ENCODE assay signal across 14 cellular contexts in the genomic region with DNA sequence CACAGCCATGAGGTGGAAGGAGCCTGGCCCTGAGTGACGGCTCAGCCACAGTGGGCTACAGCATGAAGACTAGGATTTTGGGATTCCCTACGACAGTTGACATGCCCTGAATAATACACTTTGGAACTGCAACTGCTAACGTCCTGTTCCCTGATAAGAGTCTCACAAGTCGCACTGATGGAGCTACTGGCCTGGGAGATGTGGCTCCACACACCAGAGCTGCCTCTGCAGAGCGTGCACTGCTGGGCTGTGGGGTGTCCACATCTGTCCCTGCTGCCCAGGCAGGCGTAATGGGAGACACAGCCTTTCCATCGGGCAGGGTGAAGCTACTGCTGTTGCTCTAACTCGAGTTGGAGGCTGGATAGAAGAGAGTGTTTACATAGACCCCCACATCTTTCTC. TPM values are rescaled to one million over a fixed set of nuclear protein-coding genes. Genes with fewer than 3 reads are reported as not detected.
DNase-seq lines count a peak whose midpoint lies in the region; ATAC-seq, FAIRE-seq and TF ChIP-seq lines count a peak whose summit lies in the region.
"Had no signal": no experiment of that assay in that cellular context is flagged by ENCODE, and none has a peak within 500 bp of the region (broad histone marks: within the 10 kb centered on the region; RNA-seq: fewer than 3 reads in every experiment).

No MANE protein-coding gene starts in this region.

- H3K4me3 Mint-ChIP-seq in neural progenitor cell = no peak overlapping the region
- H3K4me3 Mint-ChIP-seq: CD8-positive, alpha-beta memory T cell had no signal

- H3K9ac ChIP-seq in HepG2 (ENCODE audit: insufficient read depth, low read depth, low read length) = no peak overlapping the region
- peak overlapping the region in 1 of 2 experiments; percentile 19; a peak in 1 of 4 replicates for H3K9ac ChIP-seq in K562 (ENCODE audit: insufficient read depth in 1 of 2, low read depth in 2 of 2, low read length in 2 of 2)
- H3K9ac ChIP-seq in neural progenitor cell = no peak overlapping the region

- FAIRE-seq in HepG2 (lab: Jason Lieb, UNC) = no peak
- FAIRE-seq in K562 (lab: Jason Lieb, UNC) = no peak
- FAIRE-seq: H54 had no signal

- H3K9me3 Mint-ChIP-seq in neural progenitor cell = peaks cover 3% of the 10 kb centered on the region
- H3K9me3 Mint-ChIP-seq: CD8-positive, alpha-beta memory T cell had no signal

- H3K27me3 ChIP-seq in HepG2 (ENCODE audit: control insufficient read depth in 1 of 2, insufficient read depth in 2 of 2, low read length in 2 of 2) (no peaks in the 10 kb centered on the region; a peak in 1 of 5 replicates), right lobe of liver (no peaks in the 10 kb centered on the region), K562 (ENCODE audit: control insufficient read depth in 2 of 2, insufficient read depth in 2 of 2, low read length in 2 of 2) (0 out of 5 replicates have a peak, but pooled peaks cover 0 to 2% of the 10 kb centered on the region in 2 experiments), neural progenitor cell (no peaks in the 10 kb centered on the region), PC-9 (ENCODE audit: insufficient read depth, low read depth) (no peaks in the 10 kb centered on the region)

- intact Hi-C loops in HepG2 (cut with micrococcal nuclease; ENCODE audit: unreplicated experiment) = no loop called here
- intact Hi-C loops in right lobe of liver (cut with DNase I) = no loop called here
- intact Hi-C loops in K562 (cut with micrococcal nuclease) = no loop called here
- intact Hi-C loops in PC-9 (cut with micrococcal nuclease; ENCODE audit: unreplicated experiment) = no loop called here

- CTCF ChIA-PET in HepG2 (lab: Yijun Ruan, JAX; ENCODE audit: low intra/inter-chr PET ratio, low total read pairs) = no interaction called here
- CTCF ChIA-PET in K562 (lab: Yijun Ruan, JAX; ENCODE audit: low intra/inter-chr PET ratio) = no interaction called here
- CTCF ChIA-PET in PC-9 (lab: Charles Lee) = interaction anchor here (0.6 kb wide), 1 partner anchor 72 kb away, joined by 14 read pairs; no protein-coding TSS in a partner anchor
- CTCF ChIA-PET in GM10248 (lab: Yijun Ruan, JAX) = interaction anchor here (1.0 to 1.1 kb wide), 2 partner anchors 15 to 19 kb away, joined by 4 to 6 read pairs; no protein-coding TSS in a partner anchor

- ATAC-seq in HepG2 (peak; percentile 42), right lobe of liver (no peak), K562 (peak; percentile 64)

- no peaks in the 10 kb centered on the region for H3K9me2 ChIP-seq in PC-9 (ENCODE audit: insufficient read depth)

- H3K9me1 ChIP-seq in K562 (ENCODE audit: control insufficient read depth, insufficient read depth, low read length) = no peaks in the 10 kb centered on the region

- H3K4me1 ChIP-seq in HepG2 (ENCODE audit: insufficient read depth, low read length) = peaks cover 43% of the 10 kb centered on the region
- H3K4me1 ChIP-seq in right lobe of liver = no peaks in the 10 kb centered on the region
- peaks cover 0 to 14% of the 10 kb centered on the region in 2 experiments; a peak in 3 of 5 replicates for H3K4me1 ChIP-seq in K562 (replicated peaks in 1 of 2; ENCODE audit: control insufficient read depth in 2 of 2, insufficient read depth in 2 of 2, low read length in 2 of 2)
- H3K4me1 ChIP-seq in neural progenitor cell = peaks cover 7% of the 10 kb centered on the region
- H3K4me1 ChIP-seq in PC-9 (replicated peaks; ENCODE audit: insufficient read depth) = peaks cover 9% of the 10 kb centered on the region

- no peaks in the 10 kb centered on the region for H3K79me2 ChIP-seq in HepG2 (ENCODE audit: insufficient read depth, low read length)
- H3K79me2 ChIP-seq in K562 (ENCODE audit: control insufficient read depth, insufficient read depth, low read length) = no peaks in the 10 kb centered on the region
- no peaks in the 10 kb centered on the region for H3K79me2 ChIP-seq in neural progenitor cell (ENCODE audit: low read depth)
- H3K79me2 ChIP-seq in PC-9 (ENCODE audit: low read depth) = no peaks in the 10 kb centered on the region

- peak overlapping the region; percentile 24 for H3K27ac Mint-ChIP-seq in neural progenitor cell

- TF ChIP-seq CTCF in HepG2 (CRISPR knock-in tag; IDR thresholded peaks at IDR 0.05) = no peak
- no peak for TF ChIP-seq CTCF in right lobe of liver (IDR thresholded peaks at IDR 0.05)
- no peak for TF ChIP-seq CTCF in K562 (IDR thresholded peaks at IDR 0.05 in 2 of 3, conservative IDR thresholded peaks at IDR 0.05 in 1 of 3; ENCODE audit: insufficient read depth in 2 of 3, low read depth in 1 of 3, low read length in 3 of 3)
- no peak for TF ChIP-seq CTCF in neural progenitor cell (IDR thresholded peaks at IDR 0.05)
- no peak for TF ChIP-seq CTCF in PC-9 (conservative IDR thresholded peaks at IDR 0.05)
- TF ChIP-seq CTCF in GM10248 (IDR thresholded peaks at IDR 0.05; ENCODE audit: control extremely low read depth, extremely low read depth, low read depth, missing control alignments) = no peak

- H3K4me3 ChIP-seq in HepG2 (replicated peaks in 1 of 3; ENCODE audit: insufficient read depth in 1 of 3, low read depth in 2 of 3, low read length in 3 of 3) (no peak overlapping the region), right lobe of liver (no peak overlapping the region), K562 (no peak overlapping the region), neural progenitor cell (no peak overlapping the region), PC-9 (no peak overlapping the region)

- BruUV-seq in HepG2 (replicated peaks; lab: Mats Ljungman, UMichigan) = no TSS peak
- BruUV-seq in K562 (replicated peaks; lab: Mats Ljungman, UMichigan) = no TSS peak
- no TSS peak for BruUV-seq in PC-9 (replicated peaks; lab: Mats Ljungman, UMichigan)

- H3K9me3 ChIP-seq in HepG2 (ENCODE audit: low read length) (no peaks in the 10 kb centered on the region), right lobe of liver (no peaks in the 10 kb centered on the region), K562 (replicated peaks; ENCODE audit: control insufficient read depth, insufficient read depth, low read depth, low read length) (no peaks in the 10 kb centered on the region), neural progenitor cell (ENCODE audit: low read depth) (no peaks in the 10 kb centered on the region), PC-9 (ENCODE audit: insufficient read depth, low read depth) (no peaks in the 10 kb centered on the region)

- TF ChIP-seq POLR2A in HepG2 (IDR thresholded peaks at IDR 0.05; ENCODE audit: insufficient read depth in 1 of 2, low read depth in 2 of 2, low read length in 2 of 2) (no peak), right lobe of liver (IDR thresholded peaks at IDR 0.05) (no peak), K562 (conservative IDR thresholded peaks at IDR 0.05) (no peak)

- peaks cover 6% of the 10 kb centered on the region for H3K27me3 Mint-ChIP-seq in neural progenitor cell (ENCODE audit: insufficient read depth, low read depth)
- H3K27me3 Mint-ChIP-seq: CD8-positive, alpha-beta memory T cell had no signal

- H2AFZ ChIP-seq in HepG2 (ENCODE audit: low read length) = no peak overlapping the region
- peak overlapping the region; percentile 64 for H2AFZ ChIP-seq in K562 (ENCODE audit: low read depth, low read length)
- peak overlapping the region; percentile 9 for H2AFZ ChIP-seq in neural progenitor cell (replicated peaks)
- no peak overlapping the region for H2AFZ ChIP-seq in PC-9

- TF ChIP-seq EP300 in HepG2 (IDR thresholded peaks at IDR 0.05; ENCODE audit: low read depth in 2 of 2, low read length in 2 of 2) (no peak), HepG2 (CRISPR knock-in tag; IDR thresholded peaks at IDR 0.05; ENCODE audit: borderline replicate concordance) (no peak), K562 (IDR thresholded peaks at IDR 0.05; ENCODE audit: low read length) (no peak)

- in situ Hi-C loops in HepG2 (cut with HindIII; ENCODE audit: extremely low pct_ligation_motif_present, low pct_unique_long_range_greater_than_20kb) (no loop called here), K562 (cut with MboI) (no loop called here)

- H3K4me2 ChIP-seq in HepG2 (ENCODE audit: low read depth, low read length) (no peak overlapping the region), K562 (ENCODE audit: insufficient read depth, low read length) (peak overlapping the region; percentile 38; the same call in 1 of the 2 replicates), neural progenitor cell (no peak overlapping the region), PC-9 (no peak overlapping the region)

- H3K36me3 ChIP-seq in HepG2 (replicated peaks in 1 of 2; ENCODE audit: control insufficient read depth in 1 of 2, insufficient read depth in 2 of 2, low read length in 2 of 2) = no peaks in the 10 kb centered on the region
- H3K36me3 ChIP-seq in right lobe of liver = no peaks in the 10 kb centered on the region
- H3K36me3 ChIP-seq in K562 (ENCODE audit: control insufficient read depth, insufficient read depth, low read length) = no peaks in the 10 kb centered on the region
- H3K36me3 ChIP-seq in neural progenitor cell = no peaks in the 10 kb centered on the region
- H3K36me3 ChIP-seq in PC-9 (ENCODE audit: low read depth) = no peaks in the 10 kb centered on the region

- H3F3A ChIP-seq in neural progenitor cell (ENCODE audit: low read depth) = no peaks in the 10 kb centered on the region
- no peaks in the 10 kb centered on the region; the same call in 1 of the 2 replicates for H3F3A ChIP-seq in PC-9 (ENCODE audit: insufficient read depth, low read depth)

- no peaks in the 10 kb centered on the region for H4K20me1 ChIP-seq in HepG2 (ENCODE audit: insufficient read depth, low read length)
- no peaks in the 10 kb centered on the region for H4K20me1 ChIP-seq in K562 (replicated peaks; ENCODE audit: control insufficient read depth, insufficient read depth, low read length)
- H4K20me1 ChIP-seq in neural progenitor cell (ENCODE audit: low read depth) = no peaks in the 10 kb centered on the region
- H4K20me1 ChIP-seq in PC-9 (ENCODE audit: insufficient read depth) = no peaks in the 10 kb centered on the region

- 51% methylated on average over 4 of the region's 8 CpGs for WGBS in HepG2 (ENCODE audit: low lambda C conversion rate)
- WGBS in right lobe of liver (ENCODE audit: insufficient coverage, low coverage, low lambda C conversion rate, missing lambda C conversion rate) = 76% methylated on average over 4 of the region's 8 CpGs
- 20% methylated on average over 8 of the region's 8 CpGs for WGBS in K562 (ENCODE audit: insufficient coverage, low coverage, missing lambda C conversion rate)

- no peaks in the 10 kb centered on the region for H3K36me3 Mint-ChIP-seq in neural progenitor cell

- no peak for DNase-seq in HepG2 (ENCODE audit: low spot score)
- DNase-seq in right lobe of liver = no peak
- no peak for DNase-seq in K562 (ENCODE audit: extremely low read depth in 1 of 4, low spot score in 3 of 4)
- DNase-seq in neural progenitor cell (ENCODE audit: low spot score) = no peak
- DNase-seq in NCI-H526 treated with DMSO at 0.1 percent for 48 hours (lab: John Stamatoyannopoulos, UW) = no peak
- DNase-seq in PC-9 = no peak
- no peak for DNase-seq in SKM-1 (lab: John Stamatoyannopoulos, UW; ENCODE audit: unreplicated experiment)
- DNase-seq in GM10248 (ENCODE audit: extremely low spot score) = no peak
- DNase-seq: CD8-positive, alpha-beta memory T cell; NCI-H1417 treated with DMSO at 0.1 percent for 48 hours; NCI-H2029 treated with DMSO at 0.1 percent for 48 hours; NCI-H510A; RPMI8226 had no signal

- H3K4me1 Mint-ChIP-seq in neural progenitor cell = peaks cover 24% of the 10 kb centered on the region

- POLR2A ChIA-PET in HepG2 (lab: Yijun Ruan, JAX) (no interaction called here), K562 (lab: Yijun Ruan, JAX) (interaction anchor here (1.1 to 1.6 kb wide), 2 partner anchors 9 to 37 kb away, joined by 3 to 4 read pairs; no protein-coding TSS in a partner anchor), PC-9 (lab: Charles Lee; ENCODE audit: unreplicated experiment) (no interaction called here), GM10248 (lab: Yijun Ruan, JAX) (no interaction called here)

- H3K27ac ChIP-seq in HepG2 (ENCODE audit: extremely low read length, insufficient read depth, low read length) (no peak overlapping the region), right lobe of liver (no peak overlapping the region), K562 (ENCODE audit: extremely low read depth, low read depth, low read length) (no peak overlapping the region), neural progenitor cell (no peak overlapping the region), PC-9 (no peak overlapping the region)

- TF ChIP-seq RAD21 in HepG2 (CRISPR knock-in tag; IDR thresholded peaks at IDR 0.05) = no peak
- no peak for TF ChIP-seq RAD21 in K562 (CRISPR knock-in tag; conservative IDR thresholded peaks at IDR 0.05 in 1 of 2, IDR thresholded peaks at IDR 0.05 in 1 of 2)

RNA-seq across cellular contexts. Expression of gene RASSF3, which starts 42.7 kb away (rescaled TPM):
- total RNA-seq in HepG2 (2016; rRNA removed; fragmentation: Illumina TruSeq; extraction: Trizol) (16.0 and 21.3 TPM in 2 replicates), right lobe of liver (10 to 100 TPM in 3 of 6 experiments, 1 to 10 TPM in 3; 5.8 to 27.3 (median 10.6) TPM), K562 (2014; rRNA removed) (13.4 and 14.0 TPM in 2 replicates), K562 (2014; rRNA removed; fragmentation: Illumina TruSeq; extraction: Trizol) (20.2 and 23.5 TPM in 2 replicates), K562 (2015; rRNA removed; fragmentation: Illumina TruSeq; extraction: Trizol) (20.9 and 22.4 TPM in 2 replicates), K562 (2021) (35.9 and 39.2 TPM in 2 replicates), neural progenitor cell (ENCODE audit: low replicate concordance) (11.8 and 14.5 TPM in 2 replicates), PC-9 (2021) (32.4 and 38.9 TPM in 2 replicates)
- 6.2 and 7.7 TPM in 2 replicates for total RNA-seq in HepG2 (2016; cell fraction: cytosol; rRNA removed; fragmentation: Illumina TruSeq; extraction: Trizol; ENCODE audit: low read depth)
- total RNA-seq in HepG2 (2016; cell fraction: insoluble cytoplasmic fraction; rRNA removed; fragmentation: Illumina TruSeq; extraction: Trizol) = 13.2 and 20.1 TPM in 2 replicates
- 25.5 and 26.0 TPM in 2 replicates for total RNA-seq in HepG2 (2016; cell fraction: membrane; rRNA removed; fragmentation: Illumina TruSeq; extraction: Trizol)
- total RNA-seq in HepG2 (2016; cell fraction: nucleus; rRNA removed; fragmentation: Illumina TruSeq; extraction: Trizol) = 9.1 and 10.8 TPM in 2 replicates
- polyA plus RNA-seq in HepG2 (2011; rRNA removed) (15.4 and 15.5 TPM in 2 replicates), K562 (2011; rRNA removed) (19.9 and 28.7 TPM in 2 replicates), K562 (2014; fragmentation: Illumina TruSeq; extraction: Trizol) (22.6 and 23.4 TPM in 2 replicates), K562 (2014; fragmentation: Nextera tagmentation; extraction: Ambion mirVana) (1 to 10 TPM; 3.7 to 4.3 TPM), K562 (2014; rRNA removed) (18.9 and 19.1 TPM in 2 replicates)
- polyA plus RNA-seq in HepG2 (2011; cell fraction: cytosol; rRNA removed) = 9.8 and 10.9 TPM in 2 replicates
- polyA plus RNA-seq in HepG2 (2011; cell fraction: nucleus; rRNA removed) = 3.9 and 5.1 TPM in 2 replicates
- polyA plus RNA-seq in HepG2 (2012) = 7.1 and 11.1 TPM in 2 replicates
- polyA plus RNA-seq in HepG2 (2016; cell fraction: cytosol; fragmentation: Illumina TruSeq; extraction: Trizol; ENCODE audit: low read depth) = 3.6 and 3.9 TPM in 2 replicates
- polyA plus RNA-seq in HepG2 (2016; cell fraction: insoluble cytoplasmic fraction; fragmentation: Illumina TruSeq; extraction: Trizol; ENCODE audit: low read depth) = 19.9 and 21.9 TPM in 2 replicates
- 16.4 and 17.1 TPM in 2 replicates for polyA plus RNA-seq in HepG2 (2016; cell fraction: membrane; fragmentation: Illumina TruSeq; extraction: Trizol; ENCODE audit: low read depth)
- 13.2 and 13.5 TPM in 2 replicates for polyA plus RNA-seq in HepG2 (2016; cell fraction: nucleus; fragmentation: Illumina TruSeq; extraction: Trizol; ENCODE audit: insufficient read depth, low read depth)
- 37.6 and 54.4 TPM in 2 replicates for polyA minus RNA-seq in HepG2 (2011; rRNA and poly(A)+ RNA removed; ENCODE audit: low replicate concordance)
- polyA minus RNA-seq in HepG2 (2011; cell fraction: cytosol; rRNA and poly(A)+ RNA removed) = 13.6 and 15.4 TPM in 2 replicates
- 9.4 and 9.9 TPM in 2 replicates for polyA minus RNA-seq in HepG2 (2011; cell fraction: nucleus; rRNA and poly(A)+ RNA removed)
- total RNA-seq in K562 (2011; cell fraction: chromatin; rRNA removed; ENCODE audit: low replicate concordance) = 7.4 and 11.3 TPM in 2 replicates
- 6.5 and 7.0 TPM in 2 replicates for total RNA-seq in K562 (2011; cell fraction: nucleolus; rRNA removed)
- total RNA-seq in K562 (2011; cell fraction: nucleoplasm; rRNA removed) = 12.8 and 16.6 TPM in 2 replicates
- polyA plus RNA-seq in K562 (2011; cell fraction: cytosol; rRNA removed) = 12.9 and 15.7 TPM in 2 replicates
- polyA plus RNA-seq in K562 (2011; cell fraction: nucleus; rRNA removed) = 5.6 and 7.4 TPM in 2 replicates
- 13.8 and 16.0 TPM in 2 replicates for polyA plus RNA-seq in K562 (2012)
- 31.7 and 36.8 TPM in 2 replicates for polyA minus RNA-seq in K562 (2011; rRNA and poly(A)+ RNA removed)
- polyA minus RNA-seq in K562 (2011; cell fraction: cytosol; rRNA and poly(A)+ RNA removed) = 15.4 and 26.3 TPM in 2 replicates
- polyA minus RNA-seq in K562 (2011; cell fraction: nucleus; rRNA and poly(A)+ RNA removed) = 2.8 and 6.1 TPM in 2 replicates

Comparison
In these comparisons a context has a peak if more than half of its experiments do, and no peak if none do; other contexts are left out.
1. ATAC-seq: peak in HepG2 (single experiment) and K562 (single experiment); none in right lobe of liver (0 of 4).
2. H2AFZ ChIP-seq: peak in K562 (single experiment) and neural progenitor cell (single experiment); none in HepG2 (single experiment) and PC-9 (single experiment).
3. CTCF ChIA-PET loops: an anchor here in PC-9 (0.6 kb wide) and GM10248 (1.0 to 1.1 kb wide); none called in HepG2 and K562.